In the genomic region with DNA sequence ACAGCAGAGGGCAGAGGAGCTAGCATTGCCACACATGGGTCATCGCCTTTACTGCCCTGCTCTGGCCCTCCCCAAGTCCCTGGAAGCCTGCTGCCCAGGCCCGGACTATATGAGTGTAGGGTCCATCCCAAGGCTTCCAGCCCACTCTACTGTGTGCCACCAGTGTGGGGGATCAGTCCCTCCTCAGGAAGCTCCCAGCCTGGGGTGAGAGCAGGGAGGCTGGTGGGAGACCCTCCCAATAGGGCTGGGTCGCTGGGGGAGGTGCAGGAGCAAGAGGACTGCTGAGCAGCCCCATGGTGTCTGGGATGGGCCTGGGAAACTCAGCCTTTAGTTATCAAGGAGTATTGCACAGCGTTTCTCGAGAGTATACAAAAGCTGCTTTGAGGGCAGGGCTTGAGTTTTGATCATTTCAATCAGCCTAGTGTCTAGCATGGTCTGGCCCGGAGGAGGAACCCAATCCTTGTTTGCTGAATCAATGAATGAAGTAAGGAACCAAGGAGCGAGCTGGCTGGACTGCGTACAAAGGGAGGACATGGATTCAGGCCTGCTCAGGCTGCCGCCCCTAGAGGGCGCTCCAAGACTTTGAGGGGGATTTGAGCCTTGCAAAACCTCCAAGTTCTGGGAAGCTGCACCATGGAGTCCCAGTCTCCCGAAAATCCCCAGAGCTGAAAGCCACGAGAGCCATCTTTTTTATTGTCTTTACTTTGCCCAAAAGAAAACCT, we compare ENCODE assay signal across 8 cellular contexts.
A peak's percentile ranks its signal among the peaks of the same experiment; 100 is the strongest.
DNase-seq lines count a peak whose midpoint lies in the region; ATAC-seq and TF ChIP-seq lines count a peak whose summit lies in the region.

No MANE protein-coding gene starts in this region.

- no peak overlapping the region for H3K4me3 Mint-ChIP-seq in activated naive CD8-positive, alpha-beta T cell treated with anti-CD3 and anti-CD28 coated beads for 36 hours
- H3K4me3 Mint-ChIP-seq in glutamatergic neuron (ENCODE audit: unreplicated experiment), result no peak overlapping the region

- peak overlapping the region; percentile 63 for H4K8ac ChIP-seq in trophoblast cell (ENCODE audit: low read depth, low read length)

- no peak for TF ChIP-seq POLR2A in Peyer's patch (IDR thresholded peaks at IDR 0.05)

- no peak for ATAC-seq in GM18907 (IDR thresholded peaks at IDR 0.05; ENCODE audit: unreplicated experiment)
- ATAC-seq in HG03354 (IDR thresholded peaks at IDR 0.05; ENCODE audit: poor library complexity, severe bottlenecking, unreplicated experiment), result no peak

- TF ChIP-seq CTCF in Peyer's patch (IDR thresholded peaks at IDR 0.05) (peak in 5 of 6 experiments; percentile 19 to 73 (median 69)), glutamatergic neuron (IDR thresholded peaks at IDR 0.05; ENCODE audit: partially characterized antibody, unreplicated experiment) (peak; percentile 89)

- H3K27ac ChIP-seq in Peyer's patch (peak overlapping the region in 3 of 4 donors; percentile 62 to 83 (median 67)), trophoblast cell (ENCODE audit: low read depth, low read length) (peak overlapping the region; percentile 72)

- no peak overlapping the region for H4K12ac ChIP-seq in trophoblast cell (ENCODE audit: low read depth, low read length)

- H3K27me3 ChIP-seq in Peyer's patch (no peaks in the 10 kb centered on the region), trophoblast cell (ENCODE audit: insufficient read depth, low read length) (no peaks in the 10 kb centered on the region)

- H3K9me3 Mint-ChIP-seq in activated naive CD8-positive, alpha-beta T cell treated with anti-CD3 and anti-CD28 coated beads for 36 hours, result no peaks in the 10 kb centered on the region
- H3K9me3 Mint-ChIP-seq in glutamatergic neuron (ENCODE audit: unreplicated experiment), result peaks cover 9% of the 10 kb centered on the region

- H3K4me3 ChIP-seq in Peyer's patch, result no peak overlapping the region
- no peak overlapping the region for H3K4me3 ChIP-seq in trophoblast cell (ENCODE audit: low read depth, low read length)

- peak overlapping the region; percentile 82 for H4K91ac ChIP-seq in trophoblast cell (ENCODE audit: low read depth, low read length)

- H3K79me1 ChIP-seq in trophoblast cell (ENCODE audit: low read length), result peaks cover 22% of the 10 kb centered on the region

- no peak overlapping the region for H3K4me2 ChIP-seq in trophoblast cell (ENCODE audit: low read length)

- DNase-seq in DMS79 treated with DMSO at 0.1 percent for 48 hours (lab: John Stamatoyannopoulos, UW) (peak; percentile 85), Kasumi-1 (lab: John Stamatoyannopoulos, UW) (peak; percentile 56 to 75), Peyer's patch (peak; percentile 31 to 84 (median 80)), glutamatergic neuron (peak; percentile 95), trophoblast cell (peak; percentile 88 to 97)
- peak; percentile 49 for DNase-seq in activated naive CD8-positive, alpha-beta T cell treated with anti-CD3 and anti-CD28 coated beads for 36 hours

- peak overlapping the region; percentile 78 for H2BK12ac ChIP-seq in trophoblast cell (ENCODE audit: low read length)

- H2AFZ ChIP-seq in trophoblast cell (ENCODE audit: insufficient read depth, low read length, poor library complexity), result no peak overlapping the region

- H3K9me3 ChIP-seq in Peyer's patch, result no peaks in the 10 kb centered on the region
- H3K9me3 ChIP-seq in trophoblast cell (ENCODE audit: insufficient read depth, low read depth, low read length), result no peaks in the 10 kb centered on the region

- no peak overlapping the region for H3K9ac ChIP-seq in trophoblast cell (ENCODE audit: low read length)

- H2BK5ac ChIP-seq in trophoblast cell (ENCODE audit: low read depth, low read length, poor library complexity), result peak overlapping the region; percentile 0

- H3K36me3 ChIP-seq in Peyer's patch, result no peaks in the 10 kb centered on the region
- H3K36me3 ChIP-seq in trophoblast cell (ENCODE audit: control insufficient read depth in 1 of 2, insufficient read depth in 2 of 2, low read length in 2 of 2), result no peaks in the 10 kb centered on the region

- no CpG with 5 or more reads among the region's 12 CpGs for WGBS in trophoblast cell (ENCODE audit: extremely low coverage, insufficient coverage, insufficient read length)

- peak overlapping the region; percentile 33 for H3K4ac ChIP-seq in trophoblast cell (ENCODE audit: low read depth, low read length)

- H3K14ac ChIP-seq in trophoblast cell (ENCODE audit: low read length), result peak overlapping the region; percentile 38

- H3K4me1 ChIP-seq in Peyer's patch (peaks cover 0 to 13% (median 0%) of the 10 kb centered on the region in 4 donors), trophoblast cell (ENCODE audit: control insufficient read depth in 1 of 2, insufficient read depth in 2 of 2, low read length in 2 of 2) (peaks cover 21 to 22% of the 10 kb centered on the region in 2 experiments)

- peaks cover 2% of the 10 kb centered on the region for H3K4me1 Mint-ChIP-seq in activated naive CD8-positive, alpha-beta T cell treated with anti-CD3 and anti-CD28 coated beads for 36 hours
- peaks cover 26% of the 10 kb centered on the region for H3K4me1 Mint-ChIP-seq in glutamatergic neuron (ENCODE audit: low read depth, unreplicated experiment)

- no peaks in the 10 kb centered on the region for H3K79me2 ChIP-seq in trophoblast cell (ENCODE audit: control insufficient read depth, insufficient read depth, low read length, poor library complexity)

- H2BK120ac ChIP-seq in trophoblast cell (ENCODE audit: insufficient read depth, low read length, poor library complexity), result peak overlapping the region; percentile 42

- peak overlapping the region; percentile 47 for H3K18ac ChIP-seq in trophoblast cell (ENCODE audit: low read length)

- H3K27ac Mint-ChIP-seq in activated naive CD8-positive, alpha-beta T cell treated with anti-CD3 and anti-CD28 coated beads for 36 hours, result no peak overlapping the region
- peak overlapping the region; percentile 68 for H3K27ac Mint-ChIP-seq in glutamatergic neuron (ENCODE audit: unreplicated experiment)

- H3K36me3 Mint-ChIP-seq in activated naive CD8-positive, alpha-beta T cell treated with anti-CD3 and anti-CD28 coated beads for 36 hours, result no peaks in the 10 kb centered on the region
- no peaks in the 10 kb centered on the region for H3K36me3 Mint-ChIP-seq in glutamatergic neuron (ENCODE audit: unreplicated experiment)

- peak overlapping the region; percentile 29 for H2AK5ac ChIP-seq in trophoblast cell (ENCODE audit: low read length)

- no peak overlapping the region for H3K23ac ChIP-seq in trophoblast cell (ENCODE audit: low read length)

- no peaks in the 10 kb centered on the region for H3K27me3 Mint-ChIP-seq in activated naive CD8-positive, alpha-beta T cell treated with anti-CD3 and anti-CD28 coated beads for 36 hours
- H3K27me3 Mint-ChIP-seq in glutamatergic neuron (ENCODE audit: unreplicated experiment), result peaks cover 13% of the 10 kb centered on the region
